ENCODE assay signal across 8 cellular contexts in genomic region chr1:154607748-154608521, GRCh38. TPM values are rescaled to one million over a fixed set of nuclear protein-coding genes. Genes with fewer than 3 reads are reported as not detected.
DNase-seq lines count a peak whose midpoint lies in the region; ATAC-seq, FAIRE-seq and TF ChIP-seq lines count a peak whose summit lies in the region.

Gene ADAR (minus strand): TSS chr1:154608186. CDS start chr1:154608006, 180 bp downstream.

- intact Hi-C loops in Calu3 (cut with micrococcal nuclease; ENCODE audit: unreplicated experiment): no loop called here
- intact Hi-C loops in esophagus squamous epithelium (cut with DNase I): no loop called here

- H3K9me3 Mint-ChIP-seq in Calu3 (ENCODE audit: low read depth, unreplicated experiment) (no peaks in the 10 kb centered on the region), naive B cell (no peaks in the 10 kb centered on the region)
- no peaks in the 10 kb centered on the region for H3K9me3 Mint-ChIP-seq in stimulated activated effector memory CD8-positive, alpha-beta T cell treated with anti-CD3 and anti-CD28 coated beads, Interleukin-12 subunit alpha, Interleukin-12 subunit beta, amount 100 ng/mL, for 72 hours

- peaks cover 30% of the 10 kb centered on the region for H3K36me3 Mint-ChIP-seq in Calu3 (ENCODE audit: insufficient read depth, unreplicated experiment)
- peaks cover 0 to 8% of the 10 kb centered on the region in 2 donors for H3K36me3 Mint-ChIP-seq in naive B cell
- H3K36me3 Mint-ChIP-seq in stimulated activated effector memory CD8-positive, alpha-beta T cell treated with anti-CD3 and anti-CD28 coated beads, Interleukin-12 subunit alpha, Interleukin-12 subunit beta, amount 100 ng/mL, for 72 hours: peaks cover 56% of the 10 kb centered on the region

- 0% methylated on average over 30 to 33 of the region's 61 CpGs for WGBS in esophagus squamous epithelium, 2 donors

- H3K27me3 ChIP-seq in esophagus squamous epithelium: no peaks in the 10 kb centered on the region

- H3K27ac Mint-ChIP-seq in Calu3 (ENCODE audit: unreplicated experiment): peak within 1 kb of the TSS; percentile 91
- peak within 1 kb of the TSS; percentile 96 to 100 (median 99) for H3K27ac Mint-ChIP-seq in naive B cell
- H3K27ac Mint-ChIP-seq in stimulated activated effector memory CD8-positive, alpha-beta T cell treated with anti-CD3 and anti-CD28 coated beads, Interleukin-12 subunit alpha, Interleukin-12 subunit beta, amount 100 ng/mL, for 72 hours: peak within 1 kb of the TSS; percentile 99

- peaks cover 0 to 12% (median 0%) of the 10 kb centered on the region in 3 donors for H3K36me3 ChIP-seq in esophagus squamous epithelium

- H3K27me3 Mint-ChIP-seq in Calu3 (ENCODE audit: unreplicated experiment) (no peaks in the 10 kb centered on the region), naive B cell (no peaks in the 10 kb centered on the region)

- FAIRE-seq in RCC 7860 (lab: Jason Lieb, UNC): peak; percentile 46

- H3K4me3 Mint-ChIP-seq in Calu3 (ENCODE audit: low read depth, unreplicated experiment) (peak within 1 kb of the TSS; percentile 94), naive B cell (peak within 1 kb of the TSS; percentile 93 to 100 (median 96))
- H3K4me3 Mint-ChIP-seq in stimulated activated effector memory CD8-positive, alpha-beta T cell treated with anti-CD3 and anti-CD28 coated beads, Interleukin-12 subunit alpha, Interleukin-12 subunit beta, amount 100 ng/mL, for 72 hours: peak within 1 kb of the TSS; percentile 87

- peak within 1 kb of the TSS; percentile 70 to 100 (median 85) for H3K4me3 ChIP-seq in esophagus squamous epithelium

- TF ChIP-seq POLR2A in esophagus squamous epithelium (IDR thresholded peaks at IDR 0.05): peak in 1 of 4 donors; percentile 34

- peaks cover 22 to 61% (median 36%) of the 10 kb centered on the region in 3 donors for H3K4me1 ChIP-seq in esophagus squamous epithelium

- H3K9me3 ChIP-seq in esophagus squamous epithelium: no peaks in the 10 kb centered on the region

- H3K4me1 Mint-ChIP-seq in Calu3 (ENCODE audit: low read depth, unreplicated experiment): peaks cover 42% of the 10 kb centered on the region
- H3K4me1 Mint-ChIP-seq in naive B cell: peaks cover 56 to 69% (median 68%) of the 10 kb centered on the region in 3 donors
- peaks cover 74% of the 10 kb centered on the region for H3K4me1 Mint-ChIP-seq in stimulated activated effector memory CD8-positive, alpha-beta T cell treated with anti-CD3 and anti-CD28 coated beads, Interleukin-12 subunit alpha, Interleukin-12 subunit beta, amount 100 ng/mL, for 72 hours

- CTCF ChIA-PET in Calu3 (lab: Charles Lee): interaction anchor here (0.6 to 0.9 kb wide), 6 partner anchors 12 to 1886 kb away, joined by 3 to 7 read pairs (median 4); no protein-coding TSS in a partner anchor

- no TSS peak for BruUV-seq in Calu3 (replicated peaks; lab: Mats Ljungman, UMichigan)

- H3K27ac ChIP-seq in esophagus squamous epithelium: peak within 1 kb of the TSS; percentile 87 to 99 (median 98)

- ATAC-seq in GM21515 (IDR thresholded peaks at IDR 0.05; ENCODE audit: unreplicated experiment) (peak; percentile 64), naive B cell (ENCODE audit: low read depth in 2 of 2) (peak; percentile 89 to 90)
- ATAC-seq in stimulated activated effector memory CD8-positive, alpha-beta T cell treated with anti-CD3 and anti-CD28 coated beads, Interleukin-12 subunit alpha, Interleukin-12 subunit beta, amount 100 ng/mL, for 72 hours: peak; percentile 90

- peak; percentile 91 for DNase-seq in Calu3
- peak; percentile 59 for DNase-seq in HuH-7.5 (ENCODE audit: low spot score)
- peak; percentile 86 for DNase-seq in RCC 7860 (ENCODE audit: low spot score)
- peak; percentile 91 to 93 for DNase-seq in activated T-cell treated with anti-CD3 and anti-CD28 coated beads, Interleukin-2, amount 50 U/mL, for 48 hours
- peak; percentile 84 for DNase-seq in esophagus squamous epithelium (lab: John Stamatoyannopoulos, UW)
- DNase-seq in naive B cell: peak; percentile 92
- DNase-seq in stimulated activated effector memory CD8-positive, alpha-beta T cell treated with anti-CD3 and anti-CD28 coated beads, Interleukin-12 subunit alpha, Interleukin-12 subunit beta, amount 100 ng/mL, for 72 hours (ENCODE audit: low spot score in 2 of 2): peak; percentile 77 to 97

- TF ChIP-seq CTCF in Calu3 (IDR thresholded peaks at IDR 0.05; ENCODE audit: unreplicated experiment): no peak
- TF ChIP-seq CTCF in esophagus squamous epithelium (IDR thresholded peaks at IDR 0.05): peak in 1 of 6 experiments; percentile 7

RNA-seq across cellular contexts. Expression of gene ADAR, which starts in this region (rescaled TPM):
- 298 and 388 TPM in 2 replicates for total RNA-seq in Calu3 (2022)
- 10 to 100 TPM; 45.2 to 68.5 (median 59.2) TPM for total RNA-seq in esophagus squamous epithelium
- polyA plus RNA-seq in naive B cell (ENCODE audit: low read depth in 6 of 6): 100 to 1,000 TPM in 3 of 6 donors, 10 to 100 TPM in 3; 42.0 to 134 (median 95.9) TPM

Comparison
In these comparisons a context has a peak if more than half of its experiments do, and no peak if none do; other contexts are left out.
1. Peak in every context shown above with its lines: DNase-seq, ATAC-seq, H3K4me3 ChIP-seq and H3K27ac ChIP-seq.